In the genomic region with DNA sequence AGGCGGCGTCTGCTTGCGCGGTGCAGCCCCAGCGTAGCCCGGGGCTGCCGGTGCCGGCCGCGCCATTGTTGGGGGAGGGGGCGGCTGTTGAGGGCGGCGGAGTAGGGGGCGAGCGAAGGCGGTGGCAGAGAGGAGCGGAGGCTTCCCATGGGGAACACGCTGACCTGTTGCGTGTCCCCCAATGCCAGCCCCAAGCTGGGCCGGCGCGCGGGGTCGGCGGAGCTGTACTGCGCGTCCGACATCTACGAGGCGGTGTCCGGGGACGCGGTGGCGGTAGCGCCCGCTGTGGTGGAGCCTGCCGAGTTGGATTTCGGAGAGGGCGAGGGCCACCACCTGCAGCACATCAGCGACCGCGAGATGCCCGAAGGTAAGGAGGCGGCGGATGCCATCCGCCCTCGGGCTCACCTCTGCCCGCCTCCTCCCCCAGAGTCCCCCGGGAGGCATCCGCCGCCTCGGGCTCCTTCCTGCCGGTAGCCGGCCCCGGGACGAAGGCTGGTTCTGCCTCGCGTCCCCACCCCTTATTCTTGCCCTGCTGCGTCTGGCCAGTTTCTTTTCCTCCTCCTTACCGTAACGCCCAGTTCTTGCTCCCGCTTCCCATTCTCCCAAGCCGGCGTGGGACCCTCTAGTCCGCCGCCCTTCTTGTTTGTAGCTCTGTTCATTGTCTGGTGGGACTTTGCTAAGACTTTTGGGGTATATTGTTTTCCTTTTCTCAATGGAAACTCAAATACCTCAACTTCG, we compare ENCODE assay signal across 7 cellular contexts. TPM values are rescaled to one million over a fixed set of nuclear protein-coding genes. Genes with fewer than 3 reads are reported as not detected.
DNase-seq lines count a peak whose midpoint lies in the region; ATAC-seq and TF ChIP-seq lines count a peak whose summit lies in the region.

No MANE protein-coding gene starts in this region.

- CTCF ChIA-PET in activated CD8-positive, alpha-beta T cell treated with anti-CD3 and anti-CD28 coated beads, Interleukin-2, amount 10 ng/mL, durations not matched to agents 7 days and 5 days (lab: Charles Lee), result interaction anchor here (0.6 to 2.4 kb wide), 11 partner anchors 10 to 542 kb away, joined by 3 to 10 read pairs (median 4); a partner anchor contains a TSS

- ATAC-seq in GM18505 (IDR thresholded peaks at IDR 0.05; ENCODE audit: unreplicated experiment), result peak; percentile 17
- ATAC-seq in activated CD8-positive, alpha-beta T cell treated with anti-CD3 and anti-CD28 coated beads, Interleukin-2, amount 10 ng/mL, durations not matched to agents 7 days and 5 days, result peak; percentile 34
- peak; percentile 32 to 42 for ATAC-seq in stimulated activated naive B cell treated with anti-CD40 and anti-IgM and Interleukin-4, amounts not matched to agents 10 μg/mL and 1 μg/mL and 100 μg/mL, for 72 hours (replicated peaks)

- peaks cover 2% of the 10 kb centered on the region; the same call in 1 of the 2 replicates for H3K27me3 Mint-ChIP-seq in HFFc6 (ENCODE audit: insufficient read depth)
- no peaks in the 10 kb centered on the region for H3K27me3 Mint-ChIP-seq in activated CD8-positive, alpha-beta T cell treated with anti-CD3 and anti-CD28 coated beads, Interleukin-2, amount 10 ng/mL, durations not matched to agents 7 days and 5 days (ENCODE audit: low read depth)
- no peaks in the 10 kb centered on the region for H3K27me3 Mint-ChIP-seq in stimulated activated naive B cell treated with anti-CD40 and anti-IgM and Interleukin-4, amounts not matched to agents 10 μg/mL and 1 μg/mL and 100 μg/mL, for 72 hours

- DNase-seq in HFFc6 (peak; percentile 19), NCI-H1105 (lab: John Stamatoyannopoulos, UW) (peak; percentile 25), epithelial cell of esophagus (ENCODE audit: low read depth) (peak; percentile 51), myocyte (ENCODE audit: low read depth) (peak; percentile 30)
- DNase-seq in activated CD8-positive, alpha-beta T cell treated with anti-CD3 and anti-CD28 coated beads, Interleukin-2, amount 10 ng/mL, durations not matched to agents 7 days and 5 days, result peak; percentile 69
- DNase-seq in stimulated activated naive B cell treated with anti-CD40 and anti-IgM and Interleukin-4, amounts not matched to agents 10 μg/mL and 1 μg/mL and 100 μg/mL, for 72 hours, result peak; percentile 38

- H3K9me3 Mint-ChIP-seq in HFFc6, result no peaks in the 10 kb centered on the region
- H3K9me3 Mint-ChIP-seq in activated CD8-positive, alpha-beta T cell treated with anti-CD3 and anti-CD28 coated beads, Interleukin-2, amount 10 ng/mL, durations not matched to agents 7 days and 5 days (ENCODE audit: insufficient read depth), result no peaks in the 10 kb centered on the region
- no peaks in the 10 kb centered on the region for H3K9me3 Mint-ChIP-seq in stimulated activated naive B cell treated with anti-CD40 and anti-IgM and Interleukin-4, amounts not matched to agents 10 μg/mL and 1 μg/mL and 100 μg/mL, for 72 hours

- TF ChIP-seq POLR2A in GM18505 (IDR thresholded peaks at IDR 0.05; ENCODE audit: borderline replicate concordance, extremely low read depth, insufficient read depth, insufficient read length), result no peak

- peak overlapping the region; percentile 100 for H3K4me3 Mint-ChIP-seq in HFFc6
- H3K4me3 Mint-ChIP-seq in activated CD8-positive, alpha-beta T cell treated with anti-CD3 and anti-CD28 coated beads, Interleukin-2, amount 10 ng/mL, durations not matched to agents 7 days and 5 days, result peak overlapping the region; percentile 87
- H3K4me3 Mint-ChIP-seq in stimulated activated naive B cell treated with anti-CD40 and anti-IgM and Interleukin-4, amounts not matched to agents 10 μg/mL and 1 μg/mL and 100 μg/mL, for 72 hours, result peak overlapping the region; percentile 95 to 97

- H3K4me1 Mint-ChIP-seq in HFFc6 (ENCODE audit: low read depth), result peaks cover 47% of the 10 kb centered on the region
- peaks cover 26% of the 10 kb centered on the region for H3K4me1 Mint-ChIP-seq in activated CD8-positive, alpha-beta T cell treated with anti-CD3 and anti-CD28 coated beads, Interleukin-2, amount 10 ng/mL, durations not matched to agents 7 days and 5 days (ENCODE audit: low read depth)
- peaks cover 11 to 29% of the 10 kb centered on the region in 2 donors for H3K4me1 Mint-ChIP-seq in stimulated activated naive B cell treated with anti-CD40 and anti-IgM and Interleukin-4, amounts not matched to agents 10 μg/mL and 1 μg/mL and 100 μg/mL, for 72 hours

- TF ChIP-seq CTCF in HFFc6 (IDR thresholded peaks at IDR 0.05) (no peak), epithelial cell of esophagus (IDR thresholded peaks at IDR 0.05; ENCODE audit: insufficient read depth, low read depth, low read length, missing control alignments) (no peak)

- POLR2A ChIA-PET in activated CD8-positive, alpha-beta T cell treated with anti-CD3 and anti-CD28 coated beads, Interleukin-2, amount 10 ng/mL, durations not matched to agents 7 days and 5 days (lab: Charles Lee), result interaction anchor here (0.8 to 3.9 kb wide), 8 partner anchors 8 to 555 kb away, joined by 3 to 20 read pairs (median 4); a partner anchor contains a TSS

- H3K27ac Mint-ChIP-seq in HFFc6, result peak overlapping the region; percentile 81
- peak overlapping the region; percentile 76 for H3K27ac Mint-ChIP-seq in activated CD8-positive, alpha-beta T cell treated with anti-CD3 and anti-CD28 coated beads, Interleukin-2, amount 10 ng/mL, durations not matched to agents 7 days and 5 days
- peak overlapping the region; percentile 90 for H3K27ac Mint-ChIP-seq in stimulated activated naive B cell treated with anti-CD40 and anti-IgM and Interleukin-4, amounts not matched to agents 10 μg/mL and 1 μg/mL and 100 μg/mL, for 72 hours

- H3K4me3 ChIP-seq in epithelial cell of esophagus (ENCODE audit: low read length), result peak overlapping the region; percentile 69

- peaks cover 10% of the 10 kb centered on the region; the same call in 1 of the 2 replicates for H3K36me3 Mint-ChIP-seq in HFFc6 (ENCODE audit: low read depth)
- H3K36me3 Mint-ChIP-seq in activated CD8-positive, alpha-beta T cell treated with anti-CD3 and anti-CD28 coated beads, Interleukin-2, amount 10 ng/mL, durations not matched to agents 7 days and 5 days (ENCODE audit: low read depth), result peaks cover 3% of the 10 kb centered on the region
- H3K36me3 Mint-ChIP-seq in stimulated activated naive B cell treated with anti-CD40 and anti-IgM and Interleukin-4, amounts not matched to agents 10 μg/mL and 1 μg/mL and 100 μg/mL, for 72 hours, result peaks cover 4 to 8% of the 10 kb centered on the region in 2 donors

RNA-seq across cellular contexts. Expression of a gene that starts 0.5 kb away (rescaled TPM):
- 10 to 100 TPM; 13.3 to 21.7 (median 17.5) TPM for total RNA-seq in HFFc6 (2021; fragmentation: NEBNext Ultra II Directional; extraction: Animal tissue kit (Norgen Biotek cat#: 25700))
- 1 to 10 TPM; 6.1 to 6.3 TPM for total RNA-seq in activated CD8-positive, alpha-beta T cell treated with anti-CD3 and anti-CD28 coated beads, Interleukin-2, amount 10 ng/mL, durations not matched to agents 7 days and 5 days
- 6.6 and 7.0 TPM in 2 replicates for total RNA-seq in myocyte
- polyA plus RNA-seq in myocyte (2012), result 9.7 TPM

RNA-seq across cellular contexts. Expression of a gene that starts 57.8 kb away (rescaled TPM):
- 1 to 10 TPM in 4 of 6 experiments, under 1 TPM in 2; 0.64 to 1.4 (median 1.2) TPM for total RNA-seq in HFFc6 (2021; fragmentation: NEBNext Ultra II Directional; extraction: Animal tissue kit (Norgen Biotek cat#: 25700))
- under 1 TPM; 0.34 to 0.50 TPM for total RNA-seq in activated CD8-positive, alpha-beta T cell treated with anti-CD3 and anti-CD28 coated beads, Interleukin-2, amount 10 ng/mL, durations not matched to agents 7 days and 5 days
- total RNA-seq in myocyte, result 1.5 and 2.5 TPM in 2 replicates
- 0.43 TPM for polyA plus RNA-seq in myocyte (2012)

Comparison
In these comparisons a context has a peak if more than half of its experiments do, and no peak if none do; other contexts are left out.
1. Peak in every context shown above with its lines: DNase-seq, ATAC-seq and H3K4me3 ChIP-seq.
2. DNase-seq: peak in every context shown above with its lines; median percentile 69 in activated CD8-positive, alpha-beta T cell treated with anti-CD3 and anti-CD28 coated beads, Interleukin-2, amount 10 ng/mL, durations not matched to agents 7 days and 5 days; 51 in epithelial cell of esophagus; 38 in stimulated activated naive B cell treated with anti-CD40 and anti-IgM and Interleukin-4, amounts not matched to agents 10 μg/mL and 1 μg/mL and 100 μg/mL, for 72 hours; 30 in myocyte; 25 in NCI-H1105; 19 in HFFc6.